ENCODE assay signal across 11 cellular contexts in genomic region chrX:12997898-12998687, GRCh38. TPM values are rescaled to one million over a fixed set of nuclear protein-coding genes. Genes with fewer than 3 reads are reported as not detected.
DNase-seq lines count a peak whose midpoint lies in the region; ATAC-seq and TF ChIP-seq lines count a peak whose summit lies in the region.
"Had no signal": no experiment of that assay in that cellular context is flagged by ENCODE, and none has a peak within 500 bp of the region (broad histone marks: within the 10 kb centered on the region; RNA-seq: fewer than 3 reads in every experiment).

No MANE protein-coding gene starts in this region.

- no peak overlapping the region for H4K91ac ChIP-seq in mesenchymal stem cell (ENCODE audit: low read length)

- H3K79me1 ChIP-seq in mesendoderm (ENCODE audit: low read length) (no peaks in the 10 kb centered on the region), mesenchymal stem cell (replicated peaks; ENCODE audit: low read length, poor library complexity, severe bottlenecking) (no peaks in the 10 kb centered on the region)

- H3K4me2 ChIP-seq in mesendoderm (ENCODE audit: low read length) (no peak overlapping the region), mesenchymal stem cell (ENCODE audit: low read length, poor library complexity, severe bottlenecking) (no peak overlapping the region)

- TF ChIP-seq EP300 in transverse colon (IDR thresholded peaks at IDR 0.05; ENCODE audit: low read depth), result no peak

- H3K4me3 Mint-ChIP-seq in activated naive CD8-positive, alpha-beta T cell treated with anti-CD3 and anti-CD28 coated beads for 36 hours, result peak overlapping the region; percentile 36

- peaks cover 6% of the 10 kb centered on the region for H3K36me3 Mint-ChIP-seq in activated naive CD8-positive, alpha-beta T cell treated with anti-CD3 and anti-CD28 coated beads for 36 hours

- no peak overlapping the region for H2BK5ac ChIP-seq in mesendoderm (ENCODE audit: low read length)
- no peak overlapping the region for H2BK5ac ChIP-seq in mesenchymal stem cell (ENCODE audit: low read depth, low read length, poor library complexity, severe bottlenecking)

- no peak overlapping the region for H3K4me3 ChIP-seq in left ventricle myocardium inferior
- no peak overlapping the region for H3K4me3 ChIP-seq in mesendoderm (ENCODE audit: low read length)
- no peak overlapping the region for H3K4me3 ChIP-seq in transverse colon
- no peak overlapping the region for H3K4me3 ChIP-seq in mesenchymal stem cell (ENCODE audit: insufficient read depth in 1 of 2, low read depth in 1 of 2, low read length in 2 of 2)
- H3K4me3 ChIP-seq: thyroid gland had no signal

- no peak for TF ChIP-seq CTCF in left ventricle myocardium inferior (IDR thresholded peaks at IDR 0.05; ENCODE audit: borderline replicate concordance)
- TF ChIP-seq CTCF in transverse colon (IDR thresholded peaks at IDR 0.05), result no peak

- no peak overlapping the region for H3K23ac ChIP-seq in mesendoderm (ENCODE audit: low read length)
- no peak overlapping the region for H3K23ac ChIP-seq in mesenchymal stem cell (ENCODE audit: low read length in 2 of 2)

- H3K79me2 ChIP-seq in mesendoderm (ENCODE audit: control insufficient read depth, insufficient read depth, low read length), result no peaks in the 10 kb centered on the region

- H2AFZ ChIP-seq in mesenchymal stem cell (ENCODE audit: low read depth, low read length), result no peak overlapping the region

- H4K5ac ChIP-seq in mesendoderm (ENCODE audit: low read length), result no peak overlapping the region

- H3K4me1 Mint-ChIP-seq in activated naive CD8-positive, alpha-beta T cell treated with anti-CD3 and anti-CD28 coated beads for 36 hours, result peaks cover 53% of the 10 kb centered on the region

- in situ Hi-C loops in transverse colon (cut with MboI; ENCODE audit: low pct_ligation_motif_present in 1 of 4, low pct_unique_long_range_greater_than_20kb in 1 of 4, low sequenced_read_pairs in 3 of 4), result loop anchor here in 2 of 4 donors (25.0 kb wide), 2 partner anchors 89 to 264 kb away; no protein-coding TSS in a partner anchor

- H3K56ac ChIP-seq in mesendoderm (ENCODE audit: low read length), result peak overlapping the region; percentile 25

- H4K8ac ChIP-seq in mesendoderm (ENCODE audit: low read depth, low read length) (no peak overlapping the region), mesenchymal stem cell (ENCODE audit: low read length) (no peak overlapping the region)

- H2BK15ac ChIP-seq in mesendoderm (replicated peaks; ENCODE audit: low read depth), result no peak overlapping the region
- H2BK15ac ChIP-seq in mesenchymal stem cell (ENCODE audit: low read depth, poor library complexity, severe bottlenecking), result no peak overlapping the region

- H2BK12ac ChIP-seq in mesenchymal stem cell (ENCODE audit: low read length in 2 of 2), result no peak overlapping the region

- H2BK120ac ChIP-seq in mesendoderm (ENCODE audit: low read depth, low read length) (no peak overlapping the region), mesenchymal stem cell (ENCODE audit: low read depth, low read length) (no peak overlapping the region)

- no peaks in the 10 kb centered on the region for H3K9me3 ChIP-seq in left ventricle myocardium inferior (replicated peaks)
- H3K9me3 ChIP-seq in transverse colon, result no peaks in the 10 kb centered on the region
- H3K9me3 ChIP-seq in mesenchymal stem cell (ENCODE audit: control insufficient read depth, low read length), result no peaks in the 10 kb centered on the region
- H3K9me3 ChIP-seq: thyroid gland had no signal

- WGBS in mesendoderm (ENCODE audit: extremely low coverage, insufficient coverage, low lambda C conversion rate), result no CpG with 5 or more reads among the region's 5 CpGs
- WGBS in transverse colon (ENCODE audit: low coverage in 1 of 2), 2 donors, result 27% methylated on average over 5 of the region's 5 CpGs; no CpG with 5 or more reads in 1 of the 2 donors
- WGBS in mesenchymal stem cell, result 44% methylated on average over 3 of the region's 5 CpGs

- intact Hi-C loops in left ventricle myocardium inferior (cut with micrococcal nuclease), result no loop called here
- intact Hi-C loops in cardiac septum (cut with DNase I), result no loop called here
- intact Hi-C loops in transverse colon (cut with DNase I; ENCODE audit: low total_unique reads), result no loop called here

- H3K27ac Mint-ChIP-seq in activated naive CD8-positive, alpha-beta T cell treated with anti-CD3 and anti-CD28 coated beads for 36 hours, result peak overlapping the region; percentile 86

- H3K18ac ChIP-seq in mesendoderm (ENCODE audit: low read length), result no peak overlapping the region
- H3K18ac ChIP-seq in mesenchymal stem cell (ENCODE audit: low read depth in 1 of 2, low read length in 2 of 2), result peak overlapping the region in 1 of 2 experiments; percentile 21

- H3K9ac ChIP-seq in mesendoderm (ENCODE audit: low read length) (no peak overlapping the region), mesenchymal stem cell (ENCODE audit: low read length) (no peak overlapping the region)

- H3K9me3 Mint-ChIP-seq in activated naive CD8-positive, alpha-beta T cell treated with anti-CD3 and anti-CD28 coated beads for 36 hours, result peaks cover 4% of the 10 kb centered on the region

- H3K36me3 ChIP-seq in left ventricle myocardium inferior (no peaks in the 10 kb centered on the region), mesendoderm (ENCODE audit: control insufficient read depth, insufficient read depth, low read length) (no peaks in the 10 kb centered on the region), transverse colon (no peaks in the 10 kb centered on the region), mesenchymal stem cell (ENCODE audit: control insufficient read depth in 1 of 2, insufficient read depth in 2 of 2, low read depth in 1 of 2, low read length in 2 of 2) (no peaks in the 10 kb centered on the region)
- H3K36me3 ChIP-seq: thyroid gland had no signal

- no peak overlapping the region for H2AK5ac ChIP-seq in mesendoderm (ENCODE audit: low read length)
- no peak overlapping the region for H2AK5ac ChIP-seq in mesenchymal stem cell (ENCODE audit: low read length, severe bottlenecking)

- no peak for ATAC-seq in HG02763 (IDR thresholded peaks at IDR 0.05; ENCODE audit: unreplicated experiment)

- H3K14ac ChIP-seq in mesenchymal stem cell (ENCODE audit: low read length in 2 of 2), result no peak overlapping the region

- H3K27ac ChIP-seq in left ventricle myocardium inferior (replicated peaks), result peak overlapping the region; percentile 70
- H3K27ac ChIP-seq in mesendoderm (ENCODE audit: low read depth, low read length), result no peak overlapping the region
- peak overlapping the region; percentile 54 to 75 (median 64) for H3K27ac ChIP-seq in transverse colon
- no peak overlapping the region for H3K27ac ChIP-seq in mesenchymal stem cell (ENCODE audit: low read length, poor library complexity, severe bottlenecking)

- peaks cover 14% of the 10 kb centered on the region for H3K4me1 ChIP-seq in left ventricle myocardium inferior
- H3K4me1 ChIP-seq in mesendoderm (ENCODE audit: control insufficient read depth, low read depth, low read length), result no peaks in the 10 kb centered on the region
- peaks cover 3 to 47% (median 17%) of the 10 kb centered on the region in 4 donors for H3K4me1 ChIP-seq in transverse colon
- no peaks in the 10 kb centered on the region for H3K4me1 ChIP-seq in mesenchymal stem cell (ENCODE audit: control insufficient read depth, insufficient read depth, low read depth, low read length)

- H3K4ac ChIP-seq in mesendoderm (ENCODE audit: low read depth, low read length) (no peak overlapping the region), mesenchymal stem cell (ENCODE audit: low read depth in 1 of 2, low read length in 2 of 2) (no peak overlapping the region)

- H3K27me3 Mint-ChIP-seq in activated naive CD8-positive, alpha-beta T cell treated with anti-CD3 and anti-CD28 coated beads for 36 hours, result no peaks in the 10 kb centered on the region

- H3K27me3 ChIP-seq in left ventricle myocardium inferior (ENCODE audit: low read depth) (no peaks in the 10 kb centered on the region), mesendoderm (ENCODE audit: insufficient read depth, low read length, poor library complexity) (no peaks in the 10 kb centered on the region), transverse colon (no peaks in the 10 kb centered on the region), mesenchymal stem cell (ENCODE audit: control insufficient read depth in 1 of 2, insufficient read depth in 1 of 2, low read length in 2 of 2) (peaks cover 0 to 24% of the 10 kb centered on the region in 2 experiments)
- H3K27me3 ChIP-seq: thyroid gland had no signal

- TF ChIP-seq POLR2A in transverse colon (IDR thresholded peaks at IDR 0.05), result no peak

- no peak for DNase-seq in left ventricle myocardium inferior
- no peak for DNase-seq in cardiac septum (ENCODE audit: low spot score)
- no peak for DNase-seq in activated naive CD8-positive, alpha-beta T cell treated with anti-CD3 and anti-CD28 coated beads for 36 hours
- DNase-seq in mesendoderm, result no peak
- no peak for DNase-seq in transverse colon
- DNase-seq in SW480 (ENCODE audit: low spot score), result no peak
- DNase-seq in mesenchymal stem cell, result no peak
- DNase-seq: foreskin fibroblast, NCI-H524 treated with DMSO at 0.1 percent for 48 hours, thyroid gland had no signal

RNA-seq across cellular contexts. Expression of gene TMSB4X, which starts 23.2 kb away (rescaled TPM):
- 955 TPM for total RNA-seq in left ventricle myocardium inferior
- total RNA-seq in cardiac septum, result 921 TPM
- 1,000 to 10,000 TPM; 3,478 to 3,646 TPM for total RNA-seq in activated naive CD8-positive, alpha-beta T cell treated with anti-CD3 and anti-CD28 coated beads for 36 hours
- polyA plus RNA-seq in mesendoderm (2013, experiment 1 of 2), result 3,955 TPM
- polyA plus RNA-seq in mesendoderm (2013, experiment 2 of 2), result 4,083 TPM
- 1,000 to 10,000 TPM in 3 of 4 donors, 100 to 1,000 TPM in 1; 680 to 4,578 (median 2,996) TPM for total RNA-seq in transverse colon
- 9,006 TPM for polyA plus RNA-seq in mesenchymal stem cell (2013, experiment 1 of 2)
- 8,811 TPM for polyA plus RNA-seq in mesenchymal stem cell (2013, experiment 2 of 2)

RNA-seq across cellular contexts. Expression of gene FAM9C, which starts 46.3 kb away (rescaled TPM):
- total RNA-seq in left ventricle myocardium inferior (not detected), cardiac septum (not detected), transverse colon (under 1 TPM in 2 of 4 donors, not detected in 2; 0.14 to 0.64 TPM)
- total RNA-seq in activated naive CD8-positive, alpha-beta T cell treated with anti-CD3 and anti-CD28 coated beads for 36 hours, result not detected
- polyA plus RNA-seq in mesendoderm (2013, experiment 1 of 2), result 0.21 TPM
- 0.20 TPM for polyA plus RNA-seq in mesendoderm (2013, experiment 2 of 2)
- 0.07 TPM for polyA plus RNA-seq in mesenchymal stem cell (2013, experiment 1 of 2)
- polyA plus RNA-seq in mesenchymal stem cell (2013, experiment 2 of 2), result 0.04 TPM

Comparison
In these comparisons a context has a peak if more than half of its experiments do, and no peak if none do; other contexts are left out.
1. H3K27ac ChIP-seq: peak in left ventricle myocardium inferior (single experiment) and transverse colon (4 of 4); none in mesendoderm (single experiment) and mesenchymal stem cell (single experiment).